In genomic region chr2:36511858-36512630, GRCh38 we compare ENCODE assay signal across 11 cellular contexts.
DNase-seq lines count a peak whose midpoint lies in the region; ATAC-seq and TF ChIP-seq lines count a peak whose summit lies in the region.
"Had no signal": no experiment of that assay in that cellular context is flagged by ENCODE, and none has a peak within 500 bp of the region (broad histone marks: within the 10 kb centered on the region; RNA-seq: fewer than 3 reads in every experiment).

No MANE protein-coding gene starts in this region.

- no peak overlapping the region for H3K27ac Mint-ChIP-seq in endothelial cell (ENCODE audit: unreplicated experiment)

- DNase-seq in AG10803 (ENCODE audit: low read depth), result peak; percentile 65
- DNase-seq in endothelial cell (ENCODE audit: low spot score), result no peak
- DNase-seq in activated naive CD4-positive, alpha-beta T cell (lab: John Stamatoyannopoulos, UW), result no peak
- DNase-seq in islet precursor cell, result no peak
- DNase-seq in NCI-H2081 (lab: John Stamatoyannopoulos, UW), result no peak
- no peak for DNase-seq in DMS153 treated with DMSO at 0.1 percent for 48 hours (lab: John Stamatoyannopoulos, UW; ENCODE audit: unreplicated experiment)
- DNase-seq: left ventricle myocardium inferior, NCI-H446 treated with DMSO at 0.1 percent for 48 hours had no signal

- H3K4me3 ChIP-seq in AG10803 (ENCODE audit: low read length), result no peak overlapping the region
- H3K4me3 ChIP-seq: left ventricle myocardium inferior had no signal

- H3K27me3 Mint-ChIP-seq in endothelial cell (ENCODE audit: unreplicated experiment), result peaks cover 9% of the 10 kb centered on the region
- H3K27me3 Mint-ChIP-seq: brain had no signal

- TF ChIP-seq CTCF in AG10803 (conservative IDR thresholded peaks at IDR 0.05; ENCODE audit: low read length) (no peak), endothelial cell (IDR thresholded peaks at IDR 0.05; ENCODE audit: unreplicated experiment) (no peak)

- H3K4me1 Mint-ChIP-seq in endothelial cell (ENCODE audit: unreplicated experiment), result no peaks in the 10 kb centered on the region
- H3K4me1 Mint-ChIP-seq: brain had no signal

- peak overlapping the region; percentile 24 for H3K4me3 Mint-ChIP-seq in endothelial cell (ENCODE audit: unreplicated experiment)
- H3K4me3 Mint-ChIP-seq: brain had no signal

- H3K9me3 Mint-ChIP-seq in endothelial cell (ENCODE audit: unreplicated experiment), result no peaks in the 10 kb centered on the region
- H3K9me3 Mint-ChIP-seq: brain had no signal

- ATAC-seq in GM19043 (IDR thresholded peaks at IDR 0.05; ENCODE audit: low read depth, unreplicated experiment), result peak; percentile 65
- ATAC-seq in HG03280 (IDR thresholded peaks at IDR 0.05; ENCODE audit: unreplicated experiment), result peak; percentile 56

- H3K36me3 Mint-ChIP-seq in endothelial cell (ENCODE audit: low read depth, unreplicated experiment), result peaks cover 74% of the 10 kb centered on the region
